ENCODE assay signal across 11 cellular contexts in the genomic region with DNA sequence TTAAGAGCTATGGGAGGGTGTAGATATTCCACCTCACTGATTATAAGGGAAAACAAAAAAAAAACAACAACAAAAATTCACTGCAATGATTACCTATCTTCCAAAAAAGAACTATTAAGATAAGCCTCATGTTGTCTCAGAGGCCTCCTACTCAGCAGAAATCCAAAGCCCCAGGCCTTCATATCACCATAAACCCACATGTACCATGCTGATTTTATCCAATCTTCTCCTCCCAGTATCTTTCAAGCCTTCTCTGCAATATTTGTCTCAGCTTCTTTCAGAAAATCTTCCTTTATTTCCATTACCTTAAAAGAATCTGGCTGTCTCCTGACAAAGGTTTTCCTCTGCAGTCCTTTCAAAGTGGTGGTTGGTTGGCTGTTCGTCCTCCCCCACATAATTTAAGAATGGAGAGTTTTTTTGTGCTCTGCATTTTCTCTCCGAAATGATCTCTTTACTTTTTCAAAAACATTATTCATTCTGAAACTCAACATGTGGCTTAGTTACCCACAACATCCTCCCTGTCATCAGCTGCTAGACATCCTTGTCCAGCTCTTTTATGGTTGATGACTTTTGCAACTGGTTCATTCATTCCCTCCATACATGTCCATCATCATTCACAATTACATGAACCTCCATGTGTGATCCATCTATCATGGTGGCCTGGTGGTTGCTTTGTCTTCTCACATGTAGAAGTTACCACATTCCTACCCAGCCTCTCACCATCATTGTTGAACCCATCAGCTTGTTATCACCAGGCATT. TPM values are rescaled to one million over a fixed set of nuclear protein-coding genes. Genes with fewer than 3 reads are reported as not detected.
DNase-seq lines count a peak whose midpoint lies in the region; ATAC-seq and TF ChIP-seq lines count a peak whose summit lies in the region.
"Had no signal": no experiment of that assay in that cellular context is flagged by ENCODE, and none has a peak within 500 bp of the region (broad histone marks: within the 10 kb centered on the region; RNA-seq: fewer than 3 reads in every experiment).

No MANE protein-coding gene starts in this region.

- H3K36me3 ChIP-seq in GM06990 (ENCODE audit: control insufficient read depth, insufficient read depth, low read length) (no peaks in the 10 kb centered on the region), lower lobe of right lung (no peaks in the 10 kb centered on the region)

- ATAC-seq in GM19025 (IDR thresholded peaks at IDR 0.05; ENCODE audit: low read depth, unreplicated experiment) (peak; percentile 49), HG02763 (IDR thresholded peaks at IDR 0.05; ENCODE audit: unreplicated experiment) (peak; percentile 67), HG03565 (IDR thresholded peaks at IDR 0.05; ENCODE audit: unreplicated experiment) (peak; percentile 58), lower lobe of right lung (no peak)

- no peaks in the 10 kb centered on the region for H3K9me3 ChIP-seq in lower lobe of right lung

- no peak overlapping the region for H3K27ac ChIP-seq in lower lobe of right lung

- H3K4me3 ChIP-seq in GM06990 (replicated peaks; ENCODE audit: low read depth, low read length) (no peak overlapping the region), lower lobe of right lung (no peak overlapping the region)

- H3K4me1 ChIP-seq in lower lobe of right lung, result no peaks in the 10 kb centered on the region

- TF ChIP-seq CTCF in GM06990 (IDR thresholded peaks at IDR 0.05; ENCODE audit: insufficient read depth, low read length, poor library complexity, severe bottlenecking) (no peak), lower lobe of right lung (IDR thresholded peaks at IDR 0.05) (no peak)

- DNase-seq in GM06990 (ENCODE audit: extremely low read depth, insufficient read length) (peak; percentile 30), lower lobe of right lung (no peak), SW 1271 (lab: John Stamatoyannopoulos, UW) (no peak), SIG-M5 (lab: John Stamatoyannopoulos, UW) (no peak), CD1c-positive myeloid dendritic cell (ENCODE audit: extremely low spot score) (no peak)
- DNase-seq: aorta, IMR-90, islet precursor cell had no signal

- no peaks in the 10 kb centered on the region for H3K27me3 ChIP-seq in GM06990 (replicated peaks; ENCODE audit: control insufficient read depth, insufficient read depth, low read length)
- H3K27me3 ChIP-seq in lower lobe of right lung (ENCODE audit: low read depth), result no peaks in the 10 kb centered on the region

- intact Hi-C loops in lower lobe of right lung (cut with DNase I), result no loop called here

RNA-seq across cellular contexts. Expression of a gene that starts 2.9 kb away (rescaled TPM):
- total RNA-seq in lower lobe of right lung, result not detected
- total RNA-seq: aorta, IMR-90 had no signal

RNA-seq across cellular contexts. Expression of a gene that starts 50.1 kb away (rescaled TPM):
- total RNA-seq in lower lobe of right lung, result not detected
- total RNA-seq: aorta, IMR-90 had no signal

RNA-seq across cellular contexts. Expression of a gene that starts 52.7 kb away (rescaled TPM):
- not detected for total RNA-seq in lower lobe of right lung
- total RNA-seq: aorta, IMR-90 had no signal

Comparison
In these comparisons a context has a peak if more than half of its experiments do, and no peak if none do; other contexts are left out.
1. ATAC-seq: peak in GM19025 (single experiment), HG02763 (single experiment) and HG03565 (single experiment); none in lower lobe of right lung (0 of 2).